ENCODE assay signal across 33 cellular contexts in the genomic region with DNA sequence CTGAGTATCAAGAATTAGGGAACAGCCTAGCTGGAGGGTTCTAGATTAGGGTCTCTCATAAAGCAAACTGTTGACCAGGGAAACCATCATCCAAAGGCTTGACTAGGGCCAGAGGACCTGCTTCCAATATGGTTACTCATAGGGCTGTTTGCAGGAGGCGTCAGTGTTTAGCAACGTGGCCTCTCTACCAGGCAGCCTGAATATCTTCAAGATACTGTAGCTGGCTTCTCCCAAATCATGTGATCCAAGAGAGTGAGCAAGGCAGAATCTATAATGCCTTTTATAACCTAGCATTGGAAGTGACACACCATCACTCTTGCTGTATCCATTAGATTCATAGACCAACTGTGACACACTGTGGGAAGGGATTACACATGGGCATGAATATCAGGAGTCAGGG. TPM values are rescaled to one million over a fixed set of nuclear protein-coding genes. Genes with fewer than 3 reads are reported as not detected.
A peak's percentile ranks its signal among the peaks of the same experiment; 100 is the strongest.
DNase-seq lines count a peak whose midpoint lies in the region; FAIRE-seq and TF ChIP-seq lines count a peak whose summit lies in the region.
"Had no signal": no experiment of that assay in that cellular context is flagged by ENCODE, and none has a peak within 500 bp of the region (broad histone marks: within the 10 kb centered on the region; RNA-seq: fewer than 3 reads in every experiment).

No MANE protein-coding gene starts in this region.

- no peak for TF ChIP-seq EP300 in H1 (IDR thresholded peaks at IDR 0.05; ENCODE audit: borderline replicate concordance in 1 of 2, low read depth in 2 of 2, low read length in 2 of 2)
- TF ChIP-seq EP300 in tibial nerve (IDR thresholded peaks at IDR 0.05), result no peak

- TF ChIP-seq CTCF in H1 (IDR thresholded peaks at IDR 0.05; ENCODE audit: control extremely low read depth in 1 of 3, insufficient read depth in 1 of 3, low read depth in 1 of 3, low read length in 3 of 3), result no peak
- TF ChIP-seq CTCF in tibial nerve (IDR thresholded peaks at IDR 0.05), result no peak

- TF ChIP-seq POLR2A in H1 (IDR thresholded peaks at IDR 0.05; ENCODE audit: control extremely low read depth in 1 of 2, low read depth in 2 of 2, low read length in 2 of 2) (no peak), tibial nerve (IDR thresholded peaks at IDR 0.05) (no peak)

- no peak overlapping the region for H4K8ac ChIP-seq in H1 (ENCODE audit: extremely low read depth, insufficient read depth, low read length)

- WGBS in H1 (ENCODE audit: extremely low coverage in 1 of 2, insufficient coverage in 1 of 2, insufficient read length in 1 of 2, insufficient replicate concordance in 2 of 2, low coverage in 1 of 2, low lambda C conversion rate in 2 of 2, missing lambda C conversion rate in 1 of 2), 2 experiments, result 88% methylated on average over 2 of the region's 2 CpGs; no CpG with 5 or more reads in 1 of the 2 experiments
- 65 to 85% methylated on average over 2 of the region's 2 CpGs for WGBS in tibial nerve, 2 donors

- H2BK20ac ChIP-seq in H1 (ENCODE audit: low read length), result peak overlapping the region; percentile 4; the same call in 1 of the 2 replicates

- no peak overlapping the region for H3K18ac ChIP-seq in H1 (ENCODE audit: extremely low read depth, low read length)

- H3K36me3 ChIP-seq in MG63 (no peaks in the 10 kb centered on the region), H1 (ENCODE audit: control insufficient read depth in 2 of 4, insufficient read depth in 4 of 4, low read length in 3 of 4) (no peaks in the 10 kb centered on the region; a peak in 1 of 8 replicates), tibial nerve (no peaks in the 10 kb centered on the region)
- H3K36me3 ChIP-seq: cardiac muscle cell, heart right ventricle, right atrium auricular region, thyroid gland had no signal

- H3K4me3 ChIP-seq in MG63, result no peak overlapping the region
- no peak overlapping the region for H3K4me3 ChIP-seq in H1 (ENCODE audit: extremely low read depth in 1 of 4, insufficient read depth in 2 of 4, low read depth in 3 of 4, low read length in 4 of 4)
- H3K4me3 ChIP-seq in tibial nerve, result no peak overlapping the region
- H3K4me3 ChIP-seq: cardiac muscle cell, heart right ventricle, right atrium auricular region, SK-N-MC, thyroid gland had no signal

- no peaks in the 10 kb centered on the region for H3K79me2 ChIP-seq in H1 (ENCODE audit: control insufficient read depth in 1 of 2, insufficient read depth in 2 of 2, low read length in 2 of 2)
- H3K79me2 ChIP-seq: parathyroid adenoma had no signal

- no peaks in the 10 kb centered on the region for H3K27me3 ChIP-seq in MG63
- H3K27me3 ChIP-seq in H1 (replicated peaks in 1 of 4; ENCODE audit: control insufficient read depth in 3 of 4, extremely low read depth in 1 of 4, insufficient read depth in 3 of 4, low read length in 3 of 4), result no peaks in the 10 kb centered on the region
- H3K27me3 ChIP-seq in tibial nerve, result no peaks in the 10 kb centered on the region
- H3K27me3 ChIP-seq: cardiac muscle cell, right atrium auricular region, thyroid gland had no signal

- no peak overlapping the region for H4K5ac ChIP-seq in H1 (ENCODE audit: insufficient read length, low read depth, low read length)

- H2BK15ac ChIP-seq in H1 (ENCODE audit: low read length), result no peak overlapping the region

- H4K91ac ChIP-seq in H1 (replicated peaks; ENCODE audit: insufficient read length, low read length), result no peak overlapping the region

- no peak overlapping the region for H2AFZ ChIP-seq in H1 (ENCODE audit: low read length)
- H2AFZ ChIP-seq: parathyroid adenoma had no signal

- H3K27ac ChIP-seq in H1 (ENCODE audit: low read depth, low read length) (no peak overlapping the region), tibial nerve (no peak overlapping the region)
- H3K27ac ChIP-seq: cardiac muscle cell, heart right ventricle, parathyroid adenoma, right atrium auricular region, SK-N-MC, thyroid gland had no signal

- H2BK12ac ChIP-seq in H1 (ENCODE audit: low read depth, low read length), result no peak overlapping the region

- H2BK120ac ChIP-seq in H1 (replicated peaks; ENCODE audit: low read depth, low read length), result no peak overlapping the region

- no peaks in the 10 kb centered on the region; the same call in 1 of the 2 replicates for H3K23me2 ChIP-seq in H1 (ENCODE audit: low read depth, low read length)

- no peak overlapping the region for H3K56ac ChIP-seq in H1 (replicated peaks; ENCODE audit: insufficient read length, low read depth, low read length)

- POLR2A ChIA-PET in H1 (lab: Charles Lee; ENCODE audit: partially characterized antibody), result no interaction called here

- DNase-seq in EH (ENCODE audit: low read depth), result peak; percentile 67
- DNase-seq in MG63, result peak; percentile 87
- no peak for DNase-seq in H1 (ENCODE audit: low read depth in 1 of 2, low spot score in 2 of 2)
- peak; percentile 35 for DNase-seq in kidney tubule cell (ENCODE audit: low spot score)
- no peak for DNase-seq in NCI-H748 treated with DMSO at 0.1 percent for 48 hours (lab: John Stamatoyannopoulos, UW)
- DNase-seq in occipital lobe (lab: John Stamatoyannopoulos, UW), result no peak
- no peak for DNase-seq in tibial nerve (ENCODE audit: low spot score in 2 of 2)
- no peak for DNase-seq in stimulated activated CD8-positive, alpha-beta memory T cell treated with anti-CD3 and anti-CD28 coated beads, Interleukin-4, amount 100 ng/mL, for 48 hours
- DNase-seq: activated gamma-delta T cell treated with Interleukin-2 at 50 U/mL for 16 hours; CD4-positive, alpha-beta T cell; cortex of kidney; DMS 273 treated with DMSO at 0.1 percent for 48 hours; endodermal cell; GDM1; heart right ventricle; left ventricle myocardium superior; NCI-H1048; NCI-H187; NCI-H526 treated with DMSO at 0.1 percent for 48 hours; RPMI8226; stimulated activated CD4-positive, alpha-beta T cell treated with anti-CD3 and anti-CD28 coated beads, Interleukin-4, amount 100 ng/mL, for 24 hours; stimulated activated naive CD4-positive, alpha-beta T cell treated with Interleukin-2 at 50 U/mL for 16 hours; thyroid gland had no signal

- H3K4me2 ChIP-seq in H1 (ENCODE audit: insufficient read depth in 1 of 2, low read depth in 2 of 2, low read length in 2 of 2), result no peak overlapping the region

- H3K9ac ChIP-seq in H1 (replicated peaks in 1 of 4; ENCODE audit: extremely low read depth in 1 of 4, low read depth in 3 of 4, low read length in 3 of 4), result no peak overlapping the region
- H3K9ac ChIP-seq: parathyroid adenoma had no signal

- no peaks in the 10 kb centered on the region for H4K20me1 ChIP-seq in H1 (replicated peaks in 1 of 2; ENCODE audit: control insufficient read depth in 1 of 2, insufficient read depth in 2 of 2, low read length in 2 of 2)

- no peak overlapping the region for H2AK5ac ChIP-seq in H1 (ENCODE audit: low read depth, low read length)

- no peak overlapping the region for H3K4ac ChIP-seq in H1 (replicated peaks; ENCODE audit: insufficient read length, low read depth, low read length)

- H3K4me1 ChIP-seq in H1 (replicated peaks in 1 of 4; ENCODE audit: control insufficient read depth in 3 of 4, insufficient read depth in 4 of 4, low read length in 3 of 4), result peaks cover 0 to 18% (median 10%) of the 10 kb centered on the region in 4 experiments; a peak in 4 of 7 replicates
- H3K4me1 ChIP-seq in tibial nerve, result no peaks in the 10 kb centered on the region
- H3K4me1 ChIP-seq: heart right ventricle, parathyroid adenoma, right atrium auricular region had no signal

- H2BK5ac ChIP-seq in H1 (ENCODE audit: low read depth, low read length), result no peak overlapping the region

- FAIRE-seq in H1 (lab: Jason Lieb, UNC), result no peak
- FAIRE-seq: GM18507, H54 had no signal

- no peak for TF ChIP-seq RAD21 in H1 (IDR thresholded peaks at IDR 0.05 in 1 of 2, conservative IDR thresholded peaks at IDR 0.05 in 1 of 2; ENCODE audit: low read depth in 2 of 2, low read length in 2 of 2)

- H3K9me3 ChIP-seq in MG63 (no peaks in the 10 kb centered on the region), H1 (ENCODE audit: insufficient read depth in 2 of 2, low read depth in 1 of 2, low read length in 1 of 2) (no peaks in the 10 kb centered on the region), tibial nerve (no peaks in the 10 kb centered on the region)
- H3K9me3 ChIP-seq: heart right ventricle, right atrium auricular region, thyroid gland had no signal

- no peak overlapping the region for H3K23ac ChIP-seq in H1 (ENCODE audit: insufficient read length)

- CTCF ChIA-PET in H1 (lab: Charles Lee; ENCODE audit: partially characterized antibody), result interaction anchor here (1.3 kb wide), 1 partner anchor 61 kb away, joined by 5 read pairs; no protein-coding TSS in a partner anchor

- no peaks in the 10 kb centered on the region for H3K79me1 ChIP-seq in H1 (ENCODE audit: low read depth, low read length)

- no peak overlapping the region for H3K14ac ChIP-seq in H1 (ENCODE audit: insufficient read length)

TF ChIP-seq in H1, 55 proteins besides CTCF, POLR2A, EP300 and RAD21:
- no peak for TF ChIP-seq SRF (IDR thresholded peaks at IDR 0.05; ENCODE audit: low read depth, low read length)
- TF ChIP-seq TAF7 (optimal IDR thresholded peaks at IDR 0.05; ENCODE audit: borderline replicate concordance, low read depth, low read length), result no peak
- TF ChIP-seq JUN (IDR thresholded peaks at IDR 0.05; ENCODE audit: low read depth, low read length), result no peak
- TF ChIP-seq CBX8 (IDR thresholded peaks at IDR 0.05; ENCODE audit: borderline replicate concordance, low read depth, low read length), result no peak
- TF ChIP-seq KDM1A (IDR thresholded peaks at IDR 0.05; ENCODE audit: borderline replicate concordance, low read length), result no peak
- TF ChIP-seq POLR2AphosphoS5 (IDR thresholded peaks at IDR 0.05; ENCODE audit: low read depth, low read length), result no peak
- TF ChIP-seq SUZ12 (IDR thresholded peaks at IDR 0.05; ENCODE audit: low read length), result no peak
- TF ChIP-seq, protein P1, sequence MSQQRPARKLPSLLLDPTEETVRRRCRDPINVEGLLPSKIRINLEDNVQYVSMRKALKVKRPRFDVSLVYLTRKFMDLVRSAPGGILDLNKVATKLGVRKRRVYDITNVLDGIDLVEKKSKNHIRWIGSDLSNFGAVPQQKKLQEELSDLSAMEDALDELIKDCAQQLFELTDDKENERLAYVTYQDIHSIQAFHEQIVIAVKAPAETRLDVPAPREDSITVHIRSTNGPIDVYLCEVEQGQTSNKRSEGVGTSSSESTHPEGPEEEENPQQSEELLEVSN (IDR thresholded peaks at IDR 0.05), result no peak

RNA-seq across cellular contexts. Expression of a gene that starts 17.3 kb away (rescaled TPM):
- total RNA-seq in MG63 (2014; rRNA removed; shearing (Covaris generic); ENCODE audit: low replicate concordance), result not detected in 2 replicates
- 0.90 and 1.1 TPM in 2 replicates for total RNA-seq in H1 (2021; fragmentation: NEBNext Ultra II Directional; extraction: Animal tissue kit (Norgen Biotek cat#: 25700))
- 0.42 and 0.57 TPM in 2 replicates for polyA plus RNA-seq in H1 (2011; rRNA removed)
- polyA plus RNA-seq in H1 (2011; cell fraction: cytosol; rRNA removed), result 0.23 TPM
- 1.0 TPM for polyA plus RNA-seq in H1 (2011; cell fraction: nucleus; rRNA removed)
- polyA plus RNA-seq in H1 (2012, experiment 1 of 2), result 0.21 to 0.39 TPM (median 0.28 TPM) in 4 replicates
- polyA plus RNA-seq in H1 (2012, experiment 2 of 2), result not detected
- polyA plus RNA-seq in H1 (2013, experiment 1 of 2), result 0.55 TPM
- polyA plus RNA-seq in H1 (2013, experiment 2 of 2), result 0.33 TPM
- 1.4 and 2.1 TPM in 2 replicates for polyA minus RNA-seq in H1 (2011; rRNA and poly(A)+ RNA removed)
- not detected for polyA minus RNA-seq in H1 (2011; cell fraction: cytosol; rRNA and poly(A)+ RNA removed)
- polyA minus RNA-seq in H1 (2011; cell fraction: nucleus; rRNA and poly(A)+ RNA removed), result 4.1 TPM
- total RNA-seq in occipital lobe (not detected), tibial nerve (not detected)
- total RNA-seq: cardiac muscle cell; CD4-positive, alpha-beta T cell; heart right ventricle; left ventricle myocardium superior; LHCN-M2; mononuclear cell; natural killer cell treated with Interleukin-12 subunit alpha and Interleukin-12 subunit beta and Interleukin-15 and Interleukin-18, amount 100 ng/mL, for 72 hours; right atrium auricular region; thyroid gland had no signal
- polyA plus RNA-seq: adipose tissue, cardiac muscle cell, heart right ventricle had no signal

Comparison
In these comparisons a context has a peak if more than half of its experiments do, and no peak if none do; other contexts are left out.
1. DNase-seq: peak in EH (single experiment), MG63 (single experiment) and kidney tubule cell (single experiment); none in H1 (0 of 2), NCI-H748 treated with DMSO at 0.1 percent for 48 hours (single experiment), occipital lobe (single experiment), tibial nerve (0 of 2) and stimulated activated CD8-positive, alpha-beta memory T cell treated with anti-CD3 and anti-CD28 coated beads, Interleukin-4, amount 100 ng/mL, for 48 hours (single experiment).